In the genomic region with DNA sequence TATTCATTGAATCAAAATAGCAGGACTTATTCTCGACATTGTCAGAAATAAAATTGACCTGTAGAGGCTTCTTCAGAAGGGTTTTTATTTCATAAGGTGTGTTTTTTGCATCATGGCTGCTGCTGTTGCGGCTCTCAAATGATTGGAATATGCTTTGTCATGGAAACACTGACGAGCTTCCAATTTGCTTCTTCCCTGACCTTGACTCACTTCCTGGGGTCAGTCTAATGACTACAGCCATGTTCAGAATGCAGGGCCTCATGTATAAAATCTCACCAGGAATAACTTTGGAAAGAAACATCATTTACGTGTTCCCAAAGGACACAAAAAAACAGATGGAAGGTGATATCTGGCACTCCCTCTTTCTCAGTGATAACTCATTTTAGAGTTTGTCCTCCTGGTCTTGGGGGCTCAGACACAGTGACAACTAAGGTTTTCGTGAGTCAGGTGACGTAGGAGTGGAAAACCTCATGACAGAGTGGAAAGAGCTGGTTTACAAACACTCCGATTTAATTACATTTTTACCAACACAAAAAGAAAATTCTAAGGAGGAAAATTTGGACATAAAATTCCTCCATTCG, we compare ENCODE assay signal across 1 cellular context.
TF ChIP-seq lines count a peak whose summit lies in the region.

No MANE protein-coding gene starts in this region.

TF ChIP-seq in K562, 482 proteins besides CTCF, POLR2A, EP300 and RAD21 (continued from another document and continues in another):
- TF ChIP-seq, protein P1, sequence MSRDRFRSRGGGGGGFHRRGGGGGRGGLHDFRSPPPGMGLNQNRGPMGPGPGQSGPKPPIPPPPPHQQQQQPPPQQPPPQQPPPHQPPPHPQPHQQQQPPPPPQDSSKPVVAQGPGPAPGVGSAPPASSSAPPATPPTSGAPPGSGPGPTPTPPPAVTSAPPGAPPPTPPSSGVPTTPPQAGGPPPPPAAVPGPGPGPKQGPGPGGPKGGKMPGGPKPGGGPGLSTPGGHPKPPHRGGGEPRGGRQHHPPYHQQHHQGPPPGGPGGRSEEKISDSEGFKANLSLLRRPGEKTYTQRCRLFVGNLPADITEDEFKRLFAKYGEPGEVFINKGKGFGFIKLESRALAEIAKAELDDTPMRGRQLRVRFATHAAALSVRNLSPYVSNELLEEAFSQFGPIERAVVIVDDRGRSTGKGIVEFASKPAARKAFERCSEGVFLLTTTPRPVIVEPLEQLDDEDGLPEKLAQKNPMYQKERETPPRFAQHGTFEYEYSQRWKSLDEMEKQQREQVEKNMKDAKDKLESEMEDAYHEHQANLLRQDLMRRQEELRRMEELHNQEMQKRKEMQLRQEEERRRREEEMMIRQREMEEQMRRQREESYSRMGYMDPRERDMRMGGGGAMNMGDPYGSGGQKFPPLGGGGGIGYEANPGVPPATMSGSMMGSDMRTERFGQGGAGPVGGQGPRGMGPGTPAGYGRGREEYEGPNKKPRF (IDR thresholded peaks at IDR 0.05; ENCODE audit: low read depth, low read length): no peak
- no peak for TF ChIP-seq ZNF217 (CRISPR knock-in tag; IDR thresholded peaks at IDR 0.05)
- TF ChIP-seq, protein P2, sequence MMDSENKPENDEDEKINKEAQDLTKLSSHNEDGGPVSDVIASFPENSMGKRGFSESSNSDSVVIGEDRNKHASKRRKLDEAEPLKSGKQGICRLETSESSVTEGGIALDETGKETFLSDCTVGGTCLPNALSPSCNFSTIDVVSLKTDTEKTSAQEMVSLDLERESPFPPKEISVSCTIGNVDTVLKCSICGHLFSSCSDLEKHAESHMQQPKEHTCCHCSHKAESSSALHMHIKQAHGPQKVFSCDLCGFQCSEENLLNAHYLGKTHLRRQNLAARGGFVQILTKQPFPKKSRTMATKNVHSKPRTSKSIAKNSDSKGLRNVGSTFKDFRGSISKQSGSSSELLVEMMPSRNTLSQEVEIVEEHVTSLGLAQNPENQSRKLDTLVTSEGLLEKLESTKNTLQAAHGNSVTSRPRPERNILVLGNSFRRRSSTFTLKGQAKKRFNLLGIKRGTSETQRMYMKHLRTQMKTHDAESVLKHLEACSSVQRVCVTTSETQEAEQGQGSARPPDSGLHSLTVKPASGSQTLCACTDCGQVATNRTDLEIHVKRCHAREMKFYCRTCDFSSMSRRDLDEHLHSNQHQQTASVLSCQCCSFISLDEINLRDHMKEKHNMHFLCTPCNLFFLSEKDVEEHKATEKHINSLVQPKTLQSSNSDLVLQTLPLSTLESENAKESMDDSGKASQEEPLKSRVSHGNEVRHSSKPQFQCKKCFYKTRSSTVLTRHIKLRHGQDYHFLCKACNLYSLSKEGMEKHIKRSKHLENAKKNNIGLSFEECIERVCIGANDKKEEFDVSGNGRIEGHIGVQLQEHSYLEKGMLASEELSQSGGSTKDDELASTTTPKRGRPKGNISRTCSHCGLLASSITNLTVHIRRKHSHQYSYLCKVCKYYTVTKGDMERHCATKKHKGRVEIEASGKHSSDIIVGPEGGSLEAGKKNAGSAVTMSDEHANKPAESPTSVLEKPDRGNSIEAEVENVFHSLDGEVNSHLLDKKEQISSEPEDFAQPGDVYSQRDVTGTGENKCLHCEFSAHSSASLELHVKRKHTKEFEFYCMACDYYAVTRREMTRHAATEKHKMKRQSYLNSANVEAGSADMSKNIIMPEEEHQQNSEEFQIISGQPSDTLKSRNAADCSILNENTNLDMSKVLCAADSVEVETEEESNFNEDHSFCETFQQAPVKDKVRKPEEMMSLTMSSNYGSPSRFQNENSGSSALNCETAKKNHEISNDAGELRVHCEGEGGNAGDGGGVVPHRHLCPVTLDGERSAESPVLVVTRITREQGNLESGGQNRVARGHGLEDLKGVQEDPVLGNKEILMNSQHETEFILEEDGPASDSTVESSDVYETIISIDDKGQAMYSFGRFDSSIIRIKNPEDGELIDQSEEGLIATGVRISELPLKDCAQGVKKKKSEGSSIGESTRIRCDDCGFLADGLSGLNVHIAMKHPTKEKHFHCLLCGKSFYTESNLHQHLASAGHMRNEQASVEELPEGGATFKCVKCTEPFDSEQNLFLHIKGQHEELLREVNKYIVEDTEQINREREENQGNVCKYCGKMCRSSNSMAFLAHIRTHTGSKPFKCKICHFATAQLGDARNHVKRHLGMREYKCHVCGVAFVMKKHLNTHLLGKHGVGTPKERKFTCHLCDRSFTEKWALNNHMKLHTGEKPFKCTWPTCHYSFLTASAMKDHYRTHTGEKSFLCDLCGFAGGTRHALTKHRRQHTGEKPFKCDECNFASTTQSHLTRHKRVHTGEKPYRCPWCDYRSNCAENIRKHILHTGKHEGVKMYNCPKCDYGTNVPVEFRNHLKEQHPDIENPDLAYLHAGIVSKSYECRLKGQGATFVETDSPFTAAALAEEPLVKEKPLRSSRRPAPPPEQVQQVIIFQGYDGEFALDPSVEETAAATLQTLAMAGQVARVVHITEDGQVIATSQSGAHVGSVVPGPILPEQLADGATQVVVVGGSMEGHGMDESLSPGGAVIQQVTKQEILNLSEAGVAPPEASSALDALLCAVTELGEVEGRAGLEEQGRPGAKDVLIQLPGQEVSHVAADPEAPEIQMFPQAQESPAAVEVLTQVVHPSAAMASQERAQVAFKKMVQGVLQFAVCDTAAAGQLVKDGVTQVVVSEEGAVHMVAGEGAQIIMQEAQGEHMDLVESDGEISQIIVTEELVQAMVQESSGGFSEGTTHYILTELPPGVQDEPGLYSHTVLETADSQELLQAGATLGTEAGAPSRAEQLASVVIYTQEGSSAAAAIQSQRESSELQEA (IDR thresholded peaks at IDR 0.05; ENCODE audit: low read depth): no peak
- peak in 1 of 3 experiments; percentile 47 for TF ChIP-seq YY1 (IDR thresholded peaks at IDR 0.05; ENCODE audit: borderline replicate concordance in 1 of 3, control insufficient read depth in 1 of 3, extremely low read depth in 1 of 3, insufficient read depth in 3 of 3, insufficient read length in 1 of 3, insufficient replicate concordance in 2 of 3, low read depth in 1 of 3, low read length in 2 of 3)
- peak; percentile 64; the same call in 1 of the 2 replicates for TF ChIP-seq ZNF589 (CRISPR knock-in tag; IDR thresholded peaks at IDR 0.05; ENCODE audit: low read depth)
- TF ChIP-seq PHB2 (IDR thresholded peaks at IDR 0.05; ENCODE audit: low read depth): no peak
- no peak for TF ChIP-seq ZNF408 (CRISPR knock-in tag; IDR thresholded peaks at IDR 0.05; ENCODE audit: low read depth)
- TF ChIP-seq, protein P3, sequence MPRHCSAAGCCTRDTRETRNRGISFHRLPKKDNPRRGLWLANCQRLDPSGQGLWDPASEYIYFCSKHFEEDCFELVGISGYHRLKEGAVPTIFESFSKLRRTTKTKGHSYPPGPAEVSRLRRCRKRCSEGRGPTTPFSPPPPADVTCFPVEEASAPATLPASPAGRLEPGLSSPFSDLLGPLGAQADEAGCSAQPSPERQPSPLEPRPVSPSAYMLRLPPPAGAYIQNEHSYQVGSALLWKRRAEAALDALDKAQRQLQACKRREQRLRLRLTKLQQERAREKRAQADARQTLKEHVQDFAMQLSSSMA (CRISPR knock-in tag; IDR thresholded peaks at IDR 0.05): no peak
- TF ChIP-seq ZNF644 (tag; IDR thresholded peaks at IDR 0.05; ENCODE audit: low read depth): peak; percentile 18; the same call in 1 of the 2 replicates
- TF ChIP-seq ATF7 (IDR thresholded peaks at IDR 0.05): peak; percentile 43; the same call in 1 of the 2 replicates
- TF ChIP-seq WHSC1 (IDR thresholded peaks at IDR 0.05; ENCODE audit: low read length): no peak
- no peak for TF ChIP-seq ZFP1 (CRISPR knock-in tag; IDR thresholded peaks at IDR 0.05)
- TF ChIP-seq XRCC3 (IDR thresholded peaks at IDR 0.05): no peak
- no peak for TF ChIP-seq TGIF2 (CRISPR knock-in tag; IDR thresholded peaks at IDR 0.05)
- no peak for TF ChIP-seq CEBPB (tag; IDR thresholded peaks at IDR 0.05)
- TF ChIP-seq MAFF (IDR thresholded peaks at IDR 0.05; ENCODE audit: low read length): peak; percentile 23; the same call in 1 of the 2 replicates
- 0 out of 2 replicates have a peak, but pooled peaks have one; percentile 30 for TF ChIP-seq MEF2D (tag; conservative IDR thresholded peaks at IDR 0.05; ENCODE audit: low read depth)
- TF ChIP-seq CREBBP (IDR thresholded peaks at IDR 0.05; ENCODE audit: low read depth, low read length): no peak
- TF ChIP-seq ZNF175 (CRISPR knock-in tag; IDR thresholded peaks at IDR 0.05; ENCODE audit: low read depth): 0 out of 2 replicates have a peak, but pooled peaks have one; percentile 34
- TF ChIP-seq ZKSCAN3 (CRISPR knock-in tag; IDR thresholded peaks at IDR 0.05): no peak
- TF ChIP-seq DMBX1 (CRISPR knock-in tag; IDR thresholded peaks at IDR 0.05; ENCODE audit: borderline replicate concordance): 0 out of 2 replicates have a peak, but pooled peaks have one; percentile 13
- TF ChIP-seq ATF1 (CRISPR knock-in tag; IDR thresholded peaks at IDR 0.05): no peak
- peak; percentile 19; the same call in 1 of the 2 replicates for TF ChIP-seq ATF1 (tag; IDR thresholded peaks at IDR 0.05)
- TF ChIP-seq POLR2AphosphoS5 (IDR thresholded peaks at IDR 0.05; ENCODE audit: control insufficient read depth, insufficient read depth, low read depth, low read length): no peak
- TF ChIP-seq NELFE (IDR thresholded peaks at IDR 0.05; ENCODE audit: insufficient read depth, insufficient read length): no peak
- no peak for TF ChIP-seq HNRNPL (IDR thresholded peaks at IDR 0.05; ENCODE audit: low read depth, low read length)
- no peak for TF ChIP-seq LCOR (CRISPR knock-in tag; IDR thresholded peaks at IDR 0.05)
- no peak for TF ChIP-seq SMARCC2 (IDR thresholded peaks at IDR 0.05; ENCODE audit: low read depth)
- TF ChIP-seq, protein P4, sequence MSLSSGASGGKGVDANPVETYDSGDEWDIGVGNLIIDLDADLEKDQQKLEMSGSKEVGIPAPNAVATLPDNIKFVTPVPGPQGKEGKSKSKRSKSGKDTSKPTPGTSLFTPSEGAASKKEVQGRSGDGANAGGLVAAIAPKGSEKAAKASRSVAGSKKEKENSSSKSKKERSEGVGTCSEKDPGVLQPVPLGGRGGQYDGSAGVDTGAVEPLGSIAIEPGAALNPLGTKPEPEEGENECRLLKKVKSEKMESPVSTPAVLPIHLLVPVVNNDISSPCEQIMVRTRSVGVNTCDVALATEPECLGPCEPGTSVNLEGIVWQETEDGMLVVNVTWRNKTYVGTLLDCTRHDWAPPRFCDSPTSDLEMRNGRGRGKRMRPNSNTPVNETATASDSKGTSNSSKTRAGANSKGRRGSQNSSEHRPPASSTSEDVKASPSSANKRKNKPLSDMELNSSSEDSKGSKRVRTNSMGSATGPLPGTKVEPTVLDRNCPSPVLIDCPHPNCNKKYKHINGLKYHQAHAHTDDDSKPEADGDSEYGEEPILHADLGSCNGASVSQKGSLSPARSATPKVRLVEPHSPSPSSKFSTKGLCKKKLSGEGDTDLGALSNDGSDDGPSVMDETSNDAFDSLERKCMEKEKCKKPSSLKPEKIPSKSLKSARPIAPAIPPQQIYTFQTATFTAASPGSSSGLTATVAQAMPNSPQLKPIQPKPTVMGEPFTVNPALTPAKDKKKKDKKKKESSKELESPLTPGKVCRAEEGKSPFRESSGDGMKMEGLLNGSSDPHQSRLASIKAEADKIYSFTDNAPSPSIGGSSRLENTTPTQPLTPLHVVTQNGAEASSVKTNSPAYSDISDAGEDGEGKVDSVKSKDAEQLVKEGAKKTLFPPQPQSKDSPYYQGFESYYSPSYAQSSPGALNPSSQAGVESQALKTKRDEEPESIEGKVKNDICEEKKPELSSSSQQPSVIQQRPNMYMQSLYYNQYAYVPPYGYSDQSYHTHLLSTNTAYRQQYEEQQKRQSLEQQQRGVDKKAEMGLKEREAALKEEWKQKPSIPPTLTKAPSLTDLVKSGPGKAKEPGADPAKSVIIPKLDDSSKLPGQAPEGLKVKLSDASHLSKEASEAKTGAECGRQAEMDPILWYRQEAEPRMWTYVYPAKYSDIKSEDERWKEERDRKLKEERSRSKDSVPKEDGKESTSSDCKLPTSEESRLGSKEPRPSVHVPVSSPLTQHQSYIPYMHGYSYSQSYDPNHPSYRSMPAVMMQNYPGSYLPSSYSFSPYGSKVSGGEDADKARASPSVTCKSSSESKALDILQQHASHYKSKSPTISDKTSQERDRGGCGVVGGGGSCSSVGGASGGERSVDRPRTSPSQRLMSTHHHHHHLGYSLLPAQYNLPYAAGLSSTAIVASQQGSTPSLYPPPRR (CRISPR knock-in tag; IDR thresholded peaks at IDR 0.05; ENCODE audit: borderline replicate concordance): no peak
- no peak for TF ChIP-seq CCNT2 (IDR thresholded peaks at IDR 0.05; ENCODE audit: borderline replicate concordance, extremely low read depth, insufficient read length, low read depth, low read length)
- peak; percentile 48; the same call in 1 of the 2 replicates for TF ChIP-seq MAFK (IDR thresholded peaks at IDR 0.05; ENCODE audit: low read length)
- no peak for TF ChIP-seq TAF7 (tag; IDR thresholded peaks at IDR 0.05)
- TF ChIP-seq SMAD1 (IDR thresholded peaks at IDR 0.05; ENCODE audit: low read depth, low read length, partially characterized antibody): no peak
- TF ChIP-seq ZNF3 (CRISPR knock-in tag; IDR thresholded peaks at IDR 0.05): no peak
- TF ChIP-seq TEAD1 (CRISPR knock-in tag; IDR thresholded peaks at IDR 0.05): 0 out of 4 replicates have a peak, but pooled peaks of 1 of the 2 experiments have one; percentile 19
- TF ChIP-seq SMARCA4 (IDR thresholded peaks at IDR 0.05): peak; percentile 25; the same call in 1 of the 2 replicates
- no peak for TF ChIP-seq U2AF1 (optimal IDR thresholded peaks at IDR 0.05; ENCODE audit: low read depth, low read length)
- TF ChIP-seq ZNF316 (IDR thresholded peaks at IDR 0.05): peak; percentile 69
- TF ChIP-seq, protein P5, sequence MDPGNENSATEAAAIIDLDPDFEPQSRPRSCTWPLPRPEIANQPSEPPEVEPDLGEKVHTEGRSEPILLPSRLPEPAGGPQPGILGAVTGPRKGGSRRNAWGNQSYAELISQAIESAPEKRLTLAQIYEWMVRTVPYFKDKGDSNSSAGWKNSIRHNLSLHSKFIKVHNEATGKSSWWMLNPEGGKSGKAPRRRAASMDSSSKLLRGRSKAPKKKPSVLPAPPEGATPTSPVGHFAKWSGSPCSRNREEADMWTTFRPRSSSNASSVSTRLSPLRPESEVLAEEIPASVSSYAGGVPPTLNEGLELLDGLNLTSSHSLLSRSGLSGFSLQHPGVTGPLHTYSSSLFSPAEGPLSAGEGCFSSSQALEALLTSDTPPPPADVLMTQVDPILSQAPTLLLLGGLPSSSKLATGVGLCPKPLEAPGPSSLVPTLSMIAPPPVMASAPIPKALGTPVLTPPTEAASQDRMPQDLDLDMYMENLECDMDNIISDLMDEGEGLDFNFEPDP (CRISPR knock-in tag; IDR thresholded peaks at IDR 0.05): no peak
- TF ChIP-seq TAF15 (IDR thresholded peaks at IDR 0.05; ENCODE audit: low read depth, low read length): no peak
